In genomic region chr1:16155537-16156410, GRCh38 we compare ENCODE assay signal across 1 cellular context.
TF ChIP-seq lines count a peak whose summit lies in the region.

Gene EPHA2, minus strand, starts transcription at chr1:16156069. Its CDS starts 137 bp downstream, at chr1:16155932.

TF ChIP-seq in HepG2, 621 proteins besides CTCF, POLR2A, EP300 and RAD21 (continued from another document and continues in another):
- no peak for TF ChIP-seq HNF1A (IDR thresholded peaks at IDR 0.05; ENCODE audit: low read depth)
- peak; percentile 55; the same call in 1 of the 2 replicates for TF ChIP-seq HNF1A (CRISPR knock-in tag; IDR thresholded peaks at IDR 0.05; ENCODE audit: borderline replicate concordance)
- TF ChIP-seq NFAT5 (CRISPR knock-in tag; IDR thresholded peaks at IDR 0.05) = peak; percentile 77; the same call in 1 of the 2 replicates
- no peak; the same call in 1 of the 2 replicates for TF ChIP-seq KDM5B (CRISPR knock-in tag; IDR thresholded peaks at IDR 0.05; ENCODE audit: borderline replicate concordance)
- TF ChIP-seq ZBTB14 (CRISPR knock-in tag; IDR thresholded peaks at IDR 0.05) = no peak
- TF ChIP-seq ZSCAN22 (CRISPR knock-in tag; IDR thresholded peaks at IDR 0.05) = no peak
- peak; percentile 18; the same call in 1 of the 2 replicates for TF ChIP-seq ZNF547 (CRISPR knock-in tag; IDR thresholded peaks at IDR 0.05)
- TF ChIP-seq ZSCAN12 (CRISPR knock-in tag; IDR thresholded peaks at IDR 0.05) = peak; percentile 70; the same call in 1 of the 2 replicates
- TF ChIP-seq ZKSCAN8 (CRISPR knock-in tag; IDR thresholded peaks at IDR 0.05; ENCODE audit: borderline replicate concordance) = no peak
- TF ChIP-seq SNAPC5 (CRISPR knock-in tag; IDR thresholded peaks at IDR 0.05; ENCODE audit: borderline replicate concordance) = peak; percentile 83
- peak; percentile 42; the same call in 1 of the 2 replicates for TF ChIP-seq PHF8 (CRISPR knock-in tag; IDR thresholded peaks at IDR 0.05)
- peak; percentile 67; the same call in 1 of the 2 replicates for TF ChIP-seq ETV5 (CRISPR knock-in tag; IDR thresholded peaks at IDR 0.05; ENCODE audit: borderline replicate concordance)
- 0 out of 2 replicates have a peak, but pooled peaks have one; percentile 58 for TF ChIP-seq NFKBIZ (CRISPR knock-in tag; IDR thresholded peaks at IDR 0.05)
- TF ChIP-seq ZSCAN25 (CRISPR knock-in tag; IDR thresholded peaks at IDR 0.05) = peak; percentile 78
- no peak for TF ChIP-seq PITX1 (CRISPR knock-in tag; IDR thresholded peaks at IDR 0.05)
- TF ChIP-seq PRDM15 (CRISPR knock-in tag; IDR thresholded peaks at IDR 0.05) = peak; percentile 34; the same call in 1 of the 2 replicates
- peak; percentile 86 for TF ChIP-seq ZSCAN21 (CRISPR knock-in tag; IDR thresholded peaks at IDR 0.05; ENCODE audit: borderline replicate concordance)
- TF ChIP-seq CREB3 (CRISPR knock-in tag; IDR thresholded peaks at IDR 0.05) = peak; percentile 61; the same call in 1 of the 2 replicates
- peak; percentile 58 for TF ChIP-seq ZNF256 (CRISPR knock-in tag; conservative IDR thresholded peaks at IDR 0.05)
- no peak for TF ChIP-seq ZBED4 (CRISPR knock-in tag; IDR thresholded peaks at IDR 0.05; ENCODE audit: borderline replicate concordance)
- no peak for TF ChIP-seq MATR3 (CRISPR knock-in tag; IDR thresholded peaks at IDR 0.05)
- peak; percentile 12; the same call in 1 of the 2 replicates for TF ChIP-seq HINFP (CRISPR knock-in tag; IDR thresholded peaks at IDR 0.05; ENCODE audit: low read depth)
- TF ChIP-seq ZNF235 (CRISPR knock-in tag; IDR thresholded peaks at IDR 0.05; ENCODE audit: borderline replicate concordance) = 0 out of 2 replicates have a peak, but pooled peaks have one; percentile 30
- TF ChIP-seq ZNF207 (IDR thresholded peaks at IDR 0.05; ENCODE audit: borderline replicate concordance) = no peak
- TF ChIP-seq HCFC1 (IDR thresholded peaks at IDR 0.05; ENCODE audit: low read depth, low read length) = no peak
- TF ChIP-seq MXD1 (CRISPR knock-in tag; IDR thresholded peaks at IDR 0.05) = peak; percentile 70; the same call in 1 of the 2 replicates
- 0 out of 2 replicates have a peak, but pooled peaks have one; percentile 32 for TF ChIP-seq JUND (CRISPR knock-in tag; IDR thresholded peaks at IDR 0.05)
- no peak for TF ChIP-seq FOXA1 (IDR thresholded peaks at IDR 0.05)
- TF ChIP-seq FOXA1 (CRISPR knock-in tag; IDR thresholded peaks at IDR 0.05) = no peak
- peak; percentile 99 for TF ChIP-seq ZFP91 (CRISPR knock-in tag; IDR thresholded peaks at IDR 0.05; ENCODE audit: borderline replicate concordance)
- TF ChIP-seq DPF2 (CRISPR knock-in tag; IDR thresholded peaks at IDR 0.05; ENCODE audit: borderline replicate concordance, low read depth) = peak; percentile 18; the same call in 1 of the 2 replicates
